19 cellular contexts compared by ENCODE assay signal in the genomic region with DNA sequence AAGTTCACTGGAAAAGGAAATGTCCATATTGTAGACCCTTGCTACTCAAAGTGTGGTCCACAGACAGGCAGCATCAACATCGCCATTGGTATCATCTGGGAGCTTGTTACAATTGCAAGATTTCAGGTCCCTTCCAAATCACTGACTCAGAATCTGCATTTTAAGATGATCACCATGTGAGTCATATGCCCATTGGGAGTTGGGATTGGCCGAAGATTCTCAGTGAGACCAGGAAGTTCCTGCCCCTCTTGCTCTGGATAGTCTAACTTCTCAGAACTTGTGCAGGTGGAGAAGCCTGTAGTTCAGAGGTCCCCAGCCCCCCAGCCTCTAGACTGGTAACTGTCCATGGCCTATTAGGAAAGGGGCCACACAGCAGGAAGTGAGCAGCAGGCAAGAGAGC. TPM values are rescaled to one million over a fixed set of nuclear protein-coding genes. Genes with fewer than 3 reads are reported as not detected.
DNase-seq lines count a peak whose midpoint lies in the region; ATAC-seq and TF ChIP-seq lines count a peak whose summit lies in the region.
"Had no signal": no experiment of that assay in that cellular context is flagged by ENCODE, and none has a peak within 500 bp of the region (broad histone marks: within the 10 kb centered on the region; RNA-seq: fewer than 3 reads in every experiment).

No MANE protein-coding gene starts in this region.

- no peaks in the 10 kb centered on the region for H3K4me1 Mint-ChIP-seq in endodermal cell

- peaks cover 12% of the 10 kb centered on the region for H3K9me3 Mint-ChIP-seq in endodermal cell
- H3K9me3 Mint-ChIP-seq: activated T-cell treated with anti-CD3 and anti-CD28 coated beads, Interleukin-2, amount 50 U/mL, for 4 hours had no signal

- no peak overlapping the region for H4K91ac ChIP-seq in mesenchymal stem cell (ENCODE audit: low read length)

- CTCF ChIA-PET in OCI-LY7 (lab: Charles Lee; ENCODE audit: unreplicated experiment): no interaction called here

- peak overlapping the region in 1 of 2 experiments; percentile 47 for H3K14ac ChIP-seq in mesenchymal stem cell (ENCODE audit: low read length in 2 of 2)

- no peak overlapping the region for H3K27ac Mint-ChIP-seq in endodermal cell

- no peak overlapping the region for H3K4me2 ChIP-seq in OCI-LY7 (ENCODE audit: low read length)
- H3K4me2 ChIP-seq in mesenchymal stem cell (ENCODE audit: low read length, poor library complexity, severe bottlenecking): no peak overlapping the region
- H3K4me2 ChIP-seq: A549, smooth muscle cell had no signal

- H3K27me3 ChIP-seq in mesenchymal stem cell (ENCODE audit: control insufficient read depth in 1 of 2, insufficient read depth in 1 of 2, low read length in 2 of 2): peaks cover 0 to 32% of the 10 kb centered on the region in 2 experiments
- H3K27me3 ChIP-seq in endodermal cell (ENCODE audit: control insufficient read depth, insufficient read depth, low read length, poor library complexity, severe bottlenecking): no peaks in the 10 kb centered on the region
- H3K27me3 ChIP-seq: ascending aorta, neutrophil, thyroid gland had no signal

- H3K9me3 ChIP-seq in OCI-LY7 (ENCODE audit: low read length) (no peaks in the 10 kb centered on the region), mesenchymal stem cell (ENCODE audit: control insufficient read depth, low read length) (no peaks in the 10 kb centered on the region), endodermal cell (ENCODE audit: control insufficient read depth, low read length) (no peaks in the 10 kb centered on the region)
- H3K9me3 ChIP-seq: A549, ascending aorta, neutrophil, thyroid gland had no signal

- no peaks in the 10 kb centered on the region for H3K9me2 ChIP-seq in OCI-LY7 (ENCODE audit: insufficient read depth, low read length)

- H3K18ac ChIP-seq in mesenchymal stem cell (ENCODE audit: low read depth in 1 of 2, low read length in 2 of 2): no peak overlapping the region

- H3K4me1 ChIP-seq in OCI-LY7 (ENCODE audit: insufficient read depth, low read length, poor library complexity, severe bottlenecking) (peaks cover 5% of the 10 kb centered on the region), mesenchymal stem cell (ENCODE audit: control insufficient read depth, insufficient read depth, low read depth, low read length) (no peaks in the 10 kb centered on the region), endodermal cell (ENCODE audit: control insufficient read depth, insufficient read depth, low read length) (no peaks in the 10 kb centered on the region)
- H3K4me1 ChIP-seq: A549, ascending aorta, thyroid gland had no signal

- no peaks in the 10 kb centered on the region for H3K36me3 ChIP-seq in OCI-LY7 (ENCODE audit: insufficient read depth, low read length)
- no peaks in the 10 kb centered on the region for H3K36me3 ChIP-seq in mesenchymal stem cell (ENCODE audit: control insufficient read depth in 1 of 2, insufficient read depth in 2 of 2, low read depth in 1 of 2, low read length in 2 of 2)
- no peaks in the 10 kb centered on the region for H3K36me3 ChIP-seq in endodermal cell (ENCODE audit: control insufficient read depth, insufficient read depth, low read length)
- H3K36me3 ChIP-seq: ascending aorta, neutrophil, thyroid gland had no signal

- TF ChIP-seq CTCF in OCI-LY7 (conservative IDR thresholded peaks at IDR 0.05; ENCODE audit: low read length): no peak
- TF ChIP-seq CTCF in endodermal cell (conservative IDR thresholded peaks at IDR 0.05): no peak

- H2BK15ac ChIP-seq in mesenchymal stem cell (ENCODE audit: low read depth, poor library complexity, severe bottlenecking): no peak overlapping the region

- no peak overlapping the region for H2AK5ac ChIP-seq in mesenchymal stem cell (ENCODE audit: low read length, severe bottlenecking)

- no peak overlapping the region for H3K4ac ChIP-seq in mesenchymal stem cell (ENCODE audit: low read depth in 1 of 2, low read length in 2 of 2)

- no peaks in the 10 kb centered on the region for H3K36me3 Mint-ChIP-seq in endodermal cell (ENCODE audit: low read depth)

- no peak overlapping the region for H3K4me3 ChIP-seq in OCI-LY7 (ENCODE audit: low read depth, low read length, poor library complexity, severe bottlenecking)
- no peak overlapping the region for H3K4me3 ChIP-seq in mesenchymal stem cell (ENCODE audit: insufficient read depth in 1 of 2, low read depth in 1 of 2, low read length in 2 of 2)
- H3K4me3 ChIP-seq in endodermal cell (ENCODE audit: low read length): no peak overlapping the region
- H3K4me3 ChIP-seq: A549, ascending aorta, SK-N-MC, smooth muscle cell, thyroid gland had no signal

- BruUV-seq in OCI-LY7 (replicated peaks; lab: Mats Ljungman, UMichigan): no TSS peak

- H3K9ac ChIP-seq in mesenchymal stem cell (ENCODE audit: low read length): no peak overlapping the region
- no peak overlapping the region for H3K9ac ChIP-seq in endodermal cell (ENCODE audit: extremely low read depth, low read length, poor library complexity, severe bottlenecking)

- no peak overlapping the region for H2BK12ac ChIP-seq in mesenchymal stem cell (ENCODE audit: low read length in 2 of 2)

- H2BK5ac ChIP-seq in mesenchymal stem cell (ENCODE audit: low read depth, low read length, poor library complexity, severe bottlenecking): no peak overlapping the region

- intact Hi-C loops in OCI-LY7 (cut with micrococcal nuclease; ENCODE audit: unreplicated experiment): no loop called here
- intact Hi-C loops in Right ventricle myocardium inferior (cut with DNase I): no loop called here

- H4K20me1 ChIP-seq in OCI-LY7 (ENCODE audit: insufficient read depth, low read length): no peaks in the 10 kb centered on the region

- POLR2A ChIA-PET in OCI-LY7 (lab: Charles Lee): no interaction called here

- H4K8ac ChIP-seq in mesenchymal stem cell (ENCODE audit: low read length): peak overlapping the region; percentile 17

- no peak overlapping the region for H3K4me3 Mint-ChIP-seq in endodermal cell
- H3K4me3 Mint-ChIP-seq: activated T-cell treated with anti-CD3 and anti-CD28 coated beads, Interleukin-2, amount 50 U/mL, for 4 hours had no signal

- no peaks in the 10 kb centered on the region for H3K79me1 ChIP-seq in mesenchymal stem cell (replicated peaks; ENCODE audit: low read length, poor library complexity, severe bottlenecking)

- H2BK120ac ChIP-seq in mesenchymal stem cell (ENCODE audit: low read depth, low read length): no peak overlapping the region

- H2AFZ ChIP-seq in OCI-LY7 (ENCODE audit: low read length): peak overlapping the region; percentile 57; the same call in 1 of the 2 replicates
- no peak overlapping the region for H2AFZ ChIP-seq in mesenchymal stem cell (ENCODE audit: low read depth, low read length)

- 56% methylated on average over 2 of the region's 2 CpGs for WGBS in mesenchymal stem cell
- 95 to 96% methylated on average over 2 of the region's 2 CpGs for WGBS in endodermal cell (ENCODE audit: insufficient coverage in 1 of 2, insufficient read length in 1 of 2), 2 experiments

- peaks cover 2% of the 10 kb centered on the region for H3K27me3 Mint-ChIP-seq in endodermal cell (ENCODE audit: insufficient read depth)

- H3K27ac ChIP-seq in OCI-LY7 (ENCODE audit: low read depth, low read length, poor library complexity, severe bottlenecking) (no peak overlapping the region), mesenchymal stem cell (ENCODE audit: low read length, poor library complexity, severe bottlenecking) (no peak overlapping the region), endodermal cell (ENCODE audit: low read depth, low read length) (no peak overlapping the region)
- H3K27ac ChIP-seq: A549, ascending aorta, neutrophil, SK-N-MC, thyroid gland had no signal

- no peak overlapping the region for H3K23ac ChIP-seq in mesenchymal stem cell (ENCODE audit: low read length in 2 of 2)

- no peak for DNase-seq in activated CD4-positive, CD25-positive, alpha-beta regulatory T cell treated with anti-CD3 and anti-CD28 coated beads, Interleukin-2, amount 50 U/mL, for 72 hours
- no peak for DNase-seq in OCI-LY7 (ENCODE audit: low spot score)
- no peak for DNase-seq in mesenchymal stem cell
- no peak for DNase-seq in cortex of kidney (lab: John Stamatoyannopoulos, UW)
- DNase-seq in endodermal cell: no peak
- no peak for DNase-seq in Right ventricle myocardium inferior (ENCODE audit: missing footprints)
- DNase-seq: activated T-cell treated with anti-CD3 and anti-CD28 coated beads, Interleukin-2, amount 50 U/mL, for 4 hours; foreskin fibroblast; NCI-H187 treated with DMSO at 0.1 percent for 48 hours; NCI-H748 treated with DMSO at 0.1 percent for 48 hours; thyroid gland had no signal

- peak; percentile 32 to 48 for ATAC-seq in activated CD4-positive, CD25-positive, alpha-beta regulatory T cell treated with anti-CD3 and anti-CD28 coated beads, Interleukin-2, amount 50 U/mL, for 24 hours
- ATAC-seq in GM21619 (IDR thresholded peaks at IDR 0.05; ENCODE audit: unreplicated experiment): peak; percentile 51
- no peak for ATAC-seq in Right ventricle myocardium inferior
- ATAC-seq: A549 had no signal

- no peaks in the 10 kb centered on the region for H3K79me2 ChIP-seq in OCI-LY7 (ENCODE audit: insufficient read depth, low read depth, low read length)

RNA-seq across cellular contexts. Expression of gene URAD, which starts 48.9 kb away (rescaled TPM):
- total RNA-seq in OCI-LY7 (2014; rRNA removed; shearing (Covaris generic)): not detected in 2 replicates
- not detected in 2 replicates for total RNA-seq in OCI-LY7 (2022)
- not detected for polyA plus RNA-seq in mesenchymal stem cell (2013, experiment 1 of 2)
- polyA plus RNA-seq in mesenchymal stem cell (2013, experiment 2 of 2): not detected
- total RNA-seq in endodermal cell: not detected
- 0.50 TPM for polyA plus RNA-seq in endodermal cell (2013, experiment 1 of 2)
- 0.50 TPM for polyA plus RNA-seq in endodermal cell (2013, experiment 2 of 2)
- total RNA-seq in Right ventricle myocardium inferior: not detected
- total RNA-seq: activated T-cell treated with anti-CD3 and anti-CD28 coated beads, Interleukin-2, amount 50 U/mL, for 4 hours; ascending aorta; dermis microvascular lymphatic vessel endothelial cell; smooth muscle cell; thyroid gland had no signal
- polyA plus RNA-seq: A549, smooth muscle cell had no signal
